In the genomic region with DNA sequence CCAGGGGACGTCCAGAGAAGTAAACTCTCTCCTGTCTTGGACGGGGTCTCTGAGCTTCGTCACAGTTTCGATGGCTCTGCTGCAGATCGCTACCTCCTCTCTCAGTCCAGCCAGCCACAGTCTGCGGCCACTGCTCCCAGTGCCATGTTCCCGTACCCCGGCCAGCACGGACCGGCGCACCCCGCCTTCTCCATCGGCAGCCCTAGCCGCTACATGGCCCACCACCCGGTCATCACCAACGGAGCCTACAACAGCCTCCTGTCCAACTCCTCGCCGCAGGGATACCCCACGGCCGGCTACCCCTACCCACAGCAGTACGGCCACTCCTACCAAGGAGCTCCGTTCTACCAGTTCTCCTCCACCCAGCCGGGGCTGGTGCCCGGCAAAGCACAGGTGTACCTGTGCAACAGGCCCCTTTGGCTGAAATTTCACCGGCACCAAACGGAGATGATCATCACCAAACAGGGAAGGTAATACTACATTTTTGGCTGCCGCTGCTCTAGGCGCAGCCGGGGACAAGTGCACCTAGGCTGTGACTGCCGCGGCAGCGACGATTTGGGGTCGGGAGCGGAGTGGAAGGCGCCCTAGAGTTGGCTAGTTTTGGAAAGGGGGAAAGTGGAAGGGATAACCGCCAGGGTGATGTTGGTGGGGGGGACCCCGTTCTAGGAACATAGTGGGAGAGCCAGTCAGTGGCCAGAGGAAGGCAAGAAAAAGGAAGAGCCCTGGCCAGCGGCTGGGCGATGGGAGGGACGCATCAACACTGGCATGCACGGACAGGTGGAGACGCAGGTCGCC, we compare ENCODE assay signal across 10 cellular contexts. TPM values are rescaled to one million over a fixed set of nuclear protein-coding genes. Genes with fewer than 3 reads are reported as not detected.
DNase-seq lines count a peak whose midpoint lies in the region; ATAC-seq and TF ChIP-seq lines count a peak whose summit lies in the region.
"Had no signal": no experiment of that assay in that cellular context is flagged by ENCODE, and none has a peak within 500 bp of the region (broad histone marks: within the 10 kb centered on the region; RNA-seq: fewer than 3 reads in every experiment).

No MANE protein-coding gene starts in this region.

- CTCF ChIA-PET in Calu3 (lab: Charles Lee) = interaction anchor here (1.0 kb wide), 1 partner anchor 10 kb away, joined by 3 read pairs; no protein-coding TSS in a partner anchor

- peaks cover 16% of the 10 kb centered on the region for H3K36me3 Mint-ChIP-seq in Calu3 (ENCODE audit: insufficient read depth, unreplicated experiment)
- peaks cover 9% of the 10 kb centered on the region for H3K36me3 Mint-ChIP-seq in activated naive CD8-positive, alpha-beta T cell treated with anti-CD3 and anti-CD28 coated beads for 36 hours
- H3K36me3 Mint-ChIP-seq in nephron (ENCODE audit: low read depth) = peaks cover 8% of the 10 kb centered on the region

- intact Hi-C loops in Calu3 (cut with micrococcal nuclease; ENCODE audit: unreplicated experiment) = no loop called here

- H3K4me1 Mint-ChIP-seq in Calu3 (ENCODE audit: low read depth, unreplicated experiment) (peaks cover 25% of the 10 kb centered on the region), nephron (peaks cover 49% of the 10 kb centered on the region)
- peaks cover 42% of the 10 kb centered on the region for H3K4me1 Mint-ChIP-seq in activated naive CD8-positive, alpha-beta T cell treated with anti-CD3 and anti-CD28 coated beads for 36 hours

- H3K27ac Mint-ChIP-seq in Calu3 (ENCODE audit: unreplicated experiment) = no peak overlapping the region
- no peak overlapping the region for H3K27ac Mint-ChIP-seq in activated naive CD8-positive, alpha-beta T cell treated with anti-CD3 and anti-CD28 coated beads for 36 hours
- no peak overlapping the region for H3K27ac Mint-ChIP-seq in nephron

- peaks cover 45% of the 10 kb centered on the region for H3K27me3 Mint-ChIP-seq in Calu3 (ENCODE audit: unreplicated experiment)
- H3K27me3 Mint-ChIP-seq in activated naive CD8-positive, alpha-beta T cell treated with anti-CD3 and anti-CD28 coated beads for 36 hours = peaks cover 80% of the 10 kb centered on the region
- H3K27me3 Mint-ChIP-seq in nephron (ENCODE audit: low read depth) = peaks cover 99% of the 10 kb centered on the region

- H3K9me3 Mint-ChIP-seq in Calu3 (ENCODE audit: low read depth, unreplicated experiment) (no peaks in the 10 kb centered on the region), nephron (no peaks in the 10 kb centered on the region)
- H3K9me3 Mint-ChIP-seq in activated naive CD8-positive, alpha-beta T cell treated with anti-CD3 and anti-CD28 coated beads for 36 hours = no peaks in the 10 kb centered on the region

- H3K36me3 ChIP-seq in H7 (replicated peaks; ENCODE audit: control insufficient read depth, insufficient read depth, low read length) = no peaks in the 10 kb centered on the region
- H3K36me3 ChIP-seq: sigmoid colon had no signal

- peak overlapping the region; percentile 66 for H3K4me3 Mint-ChIP-seq in Calu3 (ENCODE audit: low read depth, unreplicated experiment)
- H3K4me3 Mint-ChIP-seq in activated naive CD8-positive, alpha-beta T cell treated with anti-CD3 and anti-CD28 coated beads for 36 hours = peak overlapping the region; percentile 44
- peak overlapping the region in 2 of 3 experiments; percentile 3 to 15 for H3K4me3 Mint-ChIP-seq in nephron

- ATAC-seq in HG03460 (IDR thresholded peaks at IDR 0.05; ENCODE audit: unreplicated experiment) (no peak), HG02678 (IDR thresholded peaks at IDR 0.05; ENCODE audit: unreplicated experiment) (no peak)
- ATAC-seq: Right ventricle myocardium inferior had no signal

- no peak for DNase-seq in Calu3
- peak; percentile 62 for DNase-seq in H7
- DNase-seq in activated naive CD8-positive, alpha-beta T cell treated with anti-CD3 and anti-CD28 coated beads for 36 hours = no peak
- no peak for DNase-seq in AG08396 (ENCODE audit: low spot score)
- DNase-seq in NCI-H524 treated with DMSO at 0.1 percent for 48 hours (lab: John Stamatoyannopoulos, UW) = no peak
- DNase-seq: sigmoid colon had no signal

- no TSS peak for BruUV-seq in Calu3 (replicated peaks; lab: Mats Ljungman, UMichigan)

- no peak for TF ChIP-seq CTCF in Calu3 (IDR thresholded peaks at IDR 0.05; ENCODE audit: unreplicated experiment)
- TF ChIP-seq CTCF in nephron (IDR thresholded peaks at IDR 0.05; ENCODE audit: unreplicated experiment in 3 of 3) = no peak

- no peak overlapping the region; the same call in 1 of the 2 replicates for H3K4me3 ChIP-seq in H7 (ENCODE audit: insufficient read depth, low read depth, low read length)
- H3K4me3 ChIP-seq: sigmoid colon had no signal

- H3K27me3 ChIP-seq in H7 (ENCODE audit: control insufficient read depth, insufficient read depth, low read length) = peaks cover 85% of the 10 kb centered on the region

RNA-seq across cellular contexts. Expression of a gene that starts 0.7 kb away (rescaled TPM):
- 0.07 and 0.34 TPM in 2 replicates for total RNA-seq in Calu3 (2022)
- under 0.01 and 0.37 TPM in 2 replicates for total RNA-seq in H7 (2014; rRNA removed; shearing (Covaris generic))
- total RNA-seq in activated naive CD8-positive, alpha-beta T cell treated with anti-CD3 and anti-CD28 coated beads for 36 hours = not detected
- total RNA-seq: Right ventricle myocardium inferior, sigmoid colon had no signal

Comparison
In these comparisons a context has a peak if more than half of its experiments do, and no peak if none do; other contexts are left out.
1. H3K4me3 Mint-ChIP-seq: peak in every context shown above with its lines; median percentile 66 in Calu3; 44 in activated naive CD8-positive, alpha-beta T cell treated with anti-CD3 and anti-CD28 coated beads for 36 hours; 9 in nephron.